In the genomic region with DNA sequence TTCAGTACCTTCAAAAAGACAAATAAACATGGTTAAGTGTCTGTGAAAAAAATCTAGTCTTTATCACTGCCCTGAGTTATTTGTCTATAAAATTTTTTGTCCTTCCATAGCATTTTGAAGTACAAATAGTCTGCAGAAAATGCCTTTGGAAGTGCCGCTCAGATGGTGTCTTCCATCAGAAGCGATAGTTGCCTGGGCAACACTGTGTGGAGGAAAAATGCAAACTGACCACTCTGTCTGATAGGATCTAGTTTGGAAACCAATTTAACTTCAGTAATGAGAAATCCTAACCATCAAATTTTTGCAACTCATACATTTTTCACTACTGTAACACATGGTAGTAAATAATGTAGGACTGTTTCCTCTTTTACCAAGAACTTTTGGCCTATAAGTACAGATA, we compare ENCODE assay signal across 25 cellular contexts.
DNase-seq lines count a peak whose midpoint lies in the region; ATAC-seq, FAIRE-seq and TF ChIP-seq lines count a peak whose summit lies in the region.
"Had no signal": no experiment of that assay in that cellular context is flagged by ENCODE, and none has a peak within 500 bp of the region (broad histone marks: within the 10 kb centered on the region; RNA-seq: fewer than 3 reads in every experiment).

No MANE protein-coding gene starts in this region.

- intact Hi-C loops in K562 (cut with micrococcal nuclease), result no loop called here

- no peak overlapping the region for H3K4me3 Mint-ChIP-seq in HFFc6
- H3K4me3 Mint-ChIP-seq in stimulated activated effector memory CD8-positive, alpha-beta T cell treated with anti-CD3 and anti-CD28 coated beads, Interleukin-12 subunit alpha, Interleukin-12 subunit beta, amount 100 ng/mL, for 72 hours, result no peak overlapping the region
- H3K4me3 Mint-ChIP-seq: CD14-positive monocyte; CD4-positive, alpha-beta memory T cell; CD4-positive, CD25-positive, alpha-beta regulatory T cell; CD8-positive, alpha-beta memory T cell had no signal

- no peak overlapping the region for H3K27ac ChIP-seq in K562 (ENCODE audit: extremely low read depth, low read depth, low read length)
- H3K27ac ChIP-seq: BLaER1 had no signal

- no peaks in the 10 kb centered on the region for H3K4me1 Mint-ChIP-seq in HFFc6 (ENCODE audit: low read depth)
- no peaks in the 10 kb centered on the region for H3K4me1 Mint-ChIP-seq in stimulated activated effector memory CD8-positive, alpha-beta T cell treated with anti-CD3 and anti-CD28 coated beads, Interleukin-12 subunit alpha, Interleukin-12 subunit beta, amount 100 ng/mL, for 72 hours
- H3K4me1 Mint-ChIP-seq: CD14-positive monocyte; CD4-positive, alpha-beta memory T cell; CD4-positive, CD25-positive, alpha-beta regulatory T cell; CD8-positive, alpha-beta memory T cell had no signal

- TF ChIP-seq CTCF in HFFc6 (IDR thresholded peaks at IDR 0.05) (no peak), K562 (IDR thresholded peaks at IDR 0.05 in 2 of 3, conservative IDR thresholded peaks at IDR 0.05 in 1 of 3; ENCODE audit: insufficient read depth in 2 of 3, low read depth in 1 of 3, low read length in 3 of 3) (no peak)

- TF ChIP-seq POLR2A in K562 (conservative IDR thresholded peaks at IDR 0.05), result no peak

- TF ChIP-seq EP300 in K562 (IDR thresholded peaks at IDR 0.05; ENCODE audit: low read length), result no peak

- H3K27me3 ChIP-seq in K562 (ENCODE audit: control insufficient read depth in 2 of 2, insufficient read depth in 2 of 2, low read length in 2 of 2), result no peaks in the 10 kb centered on the region
- H3K27me3 ChIP-seq: BE2C, BLaER1 had no signal

- no TSS peak for BruUV-seq in K562 (replicated peaks; lab: Mats Ljungman, UMichigan)

- no peaks in the 10 kb centered on the region for H3K36me3 ChIP-seq in K562 (ENCODE audit: control insufficient read depth, insufficient read depth, low read length)
- H3K36me3 ChIP-seq: BE2C, BLaER1 had no signal

- ATAC-seq in K562 (no peak), GM21423 (IDR thresholded peaks at IDR 0.05; ENCODE audit: unreplicated experiment) (no peak)
- no peak for ATAC-seq in stimulated activated effector memory CD8-positive, alpha-beta T cell treated with anti-CD3 and anti-CD28 coated beads, Interleukin-12 subunit alpha, Interleukin-12 subunit beta, amount 100 ng/mL, for 72 hours

- peaks cover 14% of the 10 kb centered on the region for H3K36me3 Mint-ChIP-seq in HFFc6 (ENCODE audit: low read depth)
- no peaks in the 10 kb centered on the region for H3K36me3 Mint-ChIP-seq in stimulated activated effector memory CD8-positive, alpha-beta T cell treated with anti-CD3 and anti-CD28 coated beads, Interleukin-12 subunit alpha, Interleukin-12 subunit beta, amount 100 ng/mL, for 72 hours
- H3K36me3 Mint-ChIP-seq: CD14-positive monocyte; CD4-positive, alpha-beta memory T cell; CD4-positive, CD25-positive, alpha-beta regulatory T cell; CD8-positive, alpha-beta memory T cell had no signal

- POLR2A ChIA-PET in K562 (lab: Yijun Ruan, JAX), result no interaction called here

- no peak for FAIRE-seq in K562 (lab: Jason Lieb, UNC)
- FAIRE-seq: A204.1, G401.6, GM12891, GM19239 had no signal

- H3K4me1 ChIP-seq in K562 (replicated peaks in 1 of 2; ENCODE audit: control insufficient read depth in 2 of 2, insufficient read depth in 2 of 2, low read length in 2 of 2), result no peaks in the 10 kb centered on the region
- H3K4me1 ChIP-seq: BE2C, BLaER1 had no signal

- no peak overlapping the region for H3K9ac ChIP-seq in K562 (ENCODE audit: insufficient read depth in 1 of 2, low read depth in 2 of 2, low read length in 2 of 2)
- H3K9ac ChIP-seq: BLaER1 had no signal

- no peak overlapping the region for H3K4me2 ChIP-seq in K562 (ENCODE audit: insufficient read depth, low read length)
- H3K4me2 ChIP-seq: BLaER1 had no signal

- in situ Hi-C loops in K562 (cut with MboI), result no loop called here

- no peak overlapping the region for H3K27ac Mint-ChIP-seq in HFFc6
- no peak overlapping the region for H3K27ac Mint-ChIP-seq in stimulated activated effector memory CD8-positive, alpha-beta T cell treated with anti-CD3 and anti-CD28 coated beads, Interleukin-12 subunit alpha, Interleukin-12 subunit beta, amount 100 ng/mL, for 72 hours
- H3K27ac Mint-ChIP-seq: CD14-positive monocyte; CD4-positive, alpha-beta memory T cell; CD4-positive, CD25-positive, alpha-beta regulatory T cell had no signal

- no peaks in the 10 kb centered on the region for H3K9me1 ChIP-seq in K562 (ENCODE audit: control insufficient read depth, insufficient read depth, low read length)

- H4K20me1 ChIP-seq in K562 (replicated peaks; ENCODE audit: control insufficient read depth, insufficient read depth, low read length), result no peaks in the 10 kb centered on the region
- H4K20me1 ChIP-seq: BLaER1 had no signal

- TF ChIP-seq RAD21 in K562 (CRISPR knock-in tag; conservative IDR thresholded peaks at IDR 0.05 in 1 of 2, IDR thresholded peaks at IDR 0.05 in 1 of 2), result no peak

- H3K4me3 ChIP-seq in K562, result no peak overlapping the region
- H3K4me3 ChIP-seq: BLaER1 had no signal

- 0% methylated on average over 2 of the region's 2 CpGs for WGBS in K562 (ENCODE audit: insufficient coverage, low coverage, missing lambda C conversion rate)

- no peak overlapping the region for H2AFZ ChIP-seq in K562 (ENCODE audit: low read depth, low read length)

- no peaks in the 10 kb centered on the region for H3K27me3 Mint-ChIP-seq in HFFc6 (ENCODE audit: insufficient read depth)
- H3K27me3 Mint-ChIP-seq: CD4-positive, alpha-beta memory T cell; CD4-positive, CD25-positive, alpha-beta regulatory T cell; CD8-positive, alpha-beta memory T cell had no signal

- CTCF ChIA-PET in K562 (lab: Yijun Ruan, JAX; ENCODE audit: low intra/inter-chr PET ratio), result no interaction called here

- DNase-seq in HFFc6 (peak; percentile 25), K562 (ENCODE audit: extremely low read depth in 1 of 4, low spot score in 3 of 4) (no peak)
- DNase-seq in stimulated activated effector memory CD8-positive, alpha-beta T cell treated with anti-CD3 and anti-CD28 coated beads, Interleukin-12 subunit alpha, Interleukin-12 subunit beta, amount 100 ng/mL, for 72 hours (ENCODE audit: low spot score in 2 of 2), result no peak
- no peak for DNase-seq in activated T-cell treated with anti-CD3 and anti-CD28 coated beads, Interleukin-2, amount 50 U/mL, for 48 hours
- DNase-seq: 8988T; ACHN; BE2C; C1 segment of cervical spinal cord; CD4-positive, alpha-beta memory T cell; CD4-positive, CD25-positive, alpha-beta regulatory T cell; CD8-positive, alpha-beta memory T cell; COR-L47; DMS 273 treated with DMSO at 0.1 percent for 48 hours; DMS153; DMS53; DMS79; DND-41; GF-D8 had no signal

- H3K9me3 Mint-ChIP-seq in HFFc6, result peaks cover 12% of the 10 kb centered on the region
- H3K9me3 Mint-ChIP-seq in stimulated activated effector memory CD8-positive, alpha-beta T cell treated with anti-CD3 and anti-CD28 coated beads, Interleukin-12 subunit alpha, Interleukin-12 subunit beta, amount 100 ng/mL, for 72 hours, result peaks cover 11% of the 10 kb centered on the region

- no peaks in the 10 kb centered on the region for H3K9me3 ChIP-seq in K562 (replicated peaks; ENCODE audit: control insufficient read depth, insufficient read depth, low read depth, low read length)
- H3K9me3 ChIP-seq: BE2C had no signal

- no peaks in the 10 kb centered on the region for H3K79me2 ChIP-seq in K562 (ENCODE audit: control insufficient read depth, insufficient read depth, low read length)

TF ChIP-seq in K562, 482 proteins besides CTCF, POLR2A, EP300 and RAD21:
- TF ChIP-seq RB1 (IDR thresholded peaks at IDR 0.05; ENCODE audit: low read depth) (no peak), HOXB6 (CRISPR knock-in tag; IDR thresholded peaks at IDR 0.05; ENCODE audit: borderline replicate concordance) (no peak), CXXC5 (CRISPR knock-in tag; IDR thresholded peaks at IDR 0.05) (no peak), ZNF12 (CRISPR knock-in tag; IDR thresholded peaks at IDR 0.05) (no peak), SMARCC2 (IDR thresholded peaks at IDR 0.05; ENCODE audit: low read depth) (no peak), RFX1 (IDR thresholded peaks at IDR 0.05) (peak; percentile 23; the same call in 1 of the 2 replicates)
TF ChIP-seq in K562: peak in this region for 1.
